15 cellular contexts compared by ENCODE assay signal in the genomic region with DNA sequence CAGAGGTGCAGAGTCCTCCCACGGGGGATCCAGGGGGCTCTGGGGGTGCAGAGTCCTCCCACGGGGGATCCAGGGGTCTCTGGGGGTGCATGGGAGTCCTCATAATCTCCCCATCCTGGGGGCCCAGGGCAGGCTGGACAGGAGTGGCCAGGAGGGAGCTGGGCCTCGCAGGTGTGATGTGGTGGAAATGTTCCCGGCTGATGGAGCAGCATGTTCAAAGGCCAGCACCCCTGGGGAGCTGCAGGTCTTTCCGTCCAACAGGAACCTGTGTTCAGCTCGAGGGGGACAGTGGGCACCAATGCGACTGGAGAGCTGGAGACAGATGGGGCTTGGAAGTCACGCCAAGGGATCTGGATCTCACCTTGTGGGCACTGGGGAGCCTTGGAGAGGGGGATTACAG. TPM values are rescaled to one million over a fixed set of nuclear protein-coding genes. Genes with fewer than 3 reads are reported as not detected.
DNase-seq lines count a peak whose midpoint lies in the region; ATAC-seq and TF ChIP-seq lines count a peak whose summit lies in the region.
"Had no signal": no experiment of that assay in that cellular context is flagged by ENCODE, and none has a peak within 500 bp of the region (broad histone marks: within the 10 kb centered on the region; RNA-seq: fewer than 3 reads in every experiment).

No MANE protein-coding gene starts in this region.

- TF ChIP-seq CTCF in SK-N-SH (IDR thresholded peaks at IDR 0.05) (no peak), WTC11 (IDR thresholded peaks at IDR 0.05) (no peak), neural progenitor cell (IDR thresholded peaks at IDR 0.05) (no peak), omental fat pad (IDR thresholded peaks at IDR 0.05) (no peak)

- H3K27ac ChIP-seq in SK-N-SH (ENCODE audit: low read depth in 2 of 2, low read length in 1 of 2) (no peak overlapping the region; a peak in 1 of 4 replicates), neural progenitor cell (no peak overlapping the region)
- H3K27ac ChIP-seq: 22Rv1 had no signal

- no peaks in the 10 kb centered on the region for H3K36me3 ChIP-seq in SK-N-SH (replicated peaks in 1 of 2; ENCODE audit: control insufficient read depth in 1 of 2, insufficient read depth in 2 of 2, low read length in 1 of 2)
- no peaks in the 10 kb centered on the region for H3K36me3 ChIP-seq in neural progenitor cell

- TF ChIP-seq EP300 in SK-N-SH (IDR thresholded peaks at IDR 0.05; ENCODE audit: borderline replicate concordance in 1 of 2, low read depth in 1 of 2, low read length in 1 of 2), result no peak

- no peak for TF ChIP-seq RAD21 in SK-N-SH (IDR thresholded peaks at IDR 0.05; ENCODE audit: low read length)

- H3K79me2 ChIP-seq in SK-N-SH (ENCODE audit: insufficient read depth) (no peaks in the 10 kb centered on the region), neural progenitor cell (ENCODE audit: low read depth) (no peaks in the 10 kb centered on the region)

- CTCF ChIA-PET in SK-N-SH (lab: Yijun Ruan, JAX) (interaction anchor here (0.6 to 4.1 kb wide), 4 partner anchors 10 to 32 kb away, joined by 3 to 14 read pairs (median 3); no protein-coding TSS in a partner anchor), WTC11 (lab: Charles Lee) (interaction anchor here (0.6 to 1.7 kb wide), 5 partner anchors 44 to 345 kb away, joined by 3 to 7 read pairs (median 4); a partner anchor contains a TSS)

- DNase-seq in SK-N-SH, result peak; percentile 35
- peak; percentile 7 for DNase-seq in WTC11 (ENCODE audit: low spot score)
- DNase-seq in neural progenitor cell (ENCODE audit: low spot score), result no peak
- DNase-seq in OCI-M2 (lab: John Stamatoyannopoulos, UW; ENCODE audit: unreplicated experiment), result no peak
- DNase-seq in NCI-H82 treated with DMSO at 0.1 percent for 48 hours (lab: John Stamatoyannopoulos, UW; ENCODE audit: unreplicated experiment), result no peak
- DNase-seq in NCI-H1694 (lab: John Stamatoyannopoulos, UW), result no peak
- DNase-seq in omental fat pad (ENCODE audit: low spot score), result no peak
- DNase-seq: Calu3; CD4-positive, alpha-beta T cell; DMS79 had no signal

- H3K4me2 ChIP-seq in SK-N-SH (no peak overlapping the region), neural progenitor cell (no peak overlapping the region)

- ATAC-seq in SK-N-SH treated with all-trans-retinoic acid at 6 μM for 48 hours, result no peak
- ATAC-seq in WTC11, result no peak
- no peak for ATAC-seq in omental fat pad (ENCODE audit: low FRiP score)
- ATAC-seq: GM12878, HCT116 had no signal

- no peak overlapping the region for H3K27ac Mint-ChIP-seq in WTC11
- H3K27ac Mint-ChIP-seq in neural progenitor cell, result peak overlapping the region; percentile 57
- H3K27ac Mint-ChIP-seq: CD4-positive, alpha-beta T cell had no signal

- POLR2A ChIA-PET in SK-N-SH (lab: Yijun Ruan, JAX) (interaction anchor here (0.7 to 1.2 kb wide), 2 partner anchors 15 to 23 kb away, joined by 3 read pairs; no protein-coding TSS in a partner anchor), WTC11 (lab: Charles Lee) (interaction anchor here (0.5 kb wide), 2 partner anchors 55 to 700 kb away, joined by 3 read pairs; no protein-coding TSS in a partner anchor)

- H3K4me1 Mint-ChIP-seq in WTC11, result peaks cover 6% of the 10 kb centered on the region
- peaks cover 15% of the 10 kb centered on the region for H3K4me1 Mint-ChIP-seq in neural progenitor cell

- H3K4me3 Mint-ChIP-seq in WTC11 (no peak overlapping the region), neural progenitor cell (no peak overlapping the region)
- H3K4me3 Mint-ChIP-seq: CD4-positive, alpha-beta T cell had no signal

- no peaks in the 10 kb centered on the region for H3K27me3 Mint-ChIP-seq in WTC11 (ENCODE audit: low read depth)
- H3K27me3 Mint-ChIP-seq in neural progenitor cell (ENCODE audit: insufficient read depth, low read depth), result peaks cover 3% of the 10 kb centered on the region

- H2AFZ ChIP-seq in SK-N-SH (ENCODE audit: low read depth), result no peak overlapping the region
- H2AFZ ChIP-seq in neural progenitor cell (replicated peaks), result no peak overlapping the region

- WGBS in SK-N-SH (ENCODE audit: low lambda C conversion rate), result 74% methylated on average over 5 of the region's 8 CpGs

- H3K9me3 ChIP-seq in SK-N-SH (no peaks in the 10 kb centered on the region), neural progenitor cell (ENCODE audit: low read depth) (no peaks in the 10 kb centered on the region)

- H3K4me3 ChIP-seq in SK-N-SH (ENCODE audit: low read depth in 2 of 2, low read length in 1 of 2), result no peak overlapping the region
- H3K4me3 ChIP-seq in neural progenitor cell, result no peak overlapping the region
- H3K4me3 ChIP-seq: GM12878 had no signal

- H3K9ac ChIP-seq in SK-N-SH, result no peak overlapping the region
- no peak overlapping the region for H3K9ac ChIP-seq in neural progenitor cell

- no peaks in the 10 kb centered on the region for H4K20me1 ChIP-seq in SK-N-SH (ENCODE audit: insufficient read depth)
- H4K20me1 ChIP-seq in neural progenitor cell (ENCODE audit: low read depth), result no peaks in the 10 kb centered on the region

- no peaks in the 10 kb centered on the region for H3K9me3 Mint-ChIP-seq in WTC11
- no peaks in the 10 kb centered on the region for H3K9me3 Mint-ChIP-seq in neural progenitor cell
- H3K9me3 Mint-ChIP-seq: CD4-positive, alpha-beta T cell had no signal

- H3K36me3 Mint-ChIP-seq in WTC11, result no peaks in the 10 kb centered on the region
- no peaks in the 10 kb centered on the region for H3K36me3 Mint-ChIP-seq in neural progenitor cell

- no peaks in the 10 kb centered on the region for H3F3A ChIP-seq in SK-N-SH (replicated peaks; ENCODE audit: insufficient read depth)
- H3F3A ChIP-seq in neural progenitor cell (ENCODE audit: low read depth), result no peaks in the 10 kb centered on the region

- peaks cover 0 to 21% of the 10 kb centered on the region in 2 experiments; a peak in 1 of 4 replicates for H3K4me1 ChIP-seq in SK-N-SH (ENCODE audit: control insufficient read depth in 1 of 2, insufficient read depth in 2 of 2, low read depth in 1 of 2, low read length in 1 of 2)
- H3K4me1 ChIP-seq in neural progenitor cell, result no peaks in the 10 kb centered on the region

- H3K27me3 ChIP-seq in SK-N-SH (ENCODE audit: insufficient read depth), result peaks cover 8% of the 10 kb centered on the region; the same call in 1 of the 2 replicates
- no peaks in the 10 kb centered on the region for H3K27me3 ChIP-seq in neural progenitor cell

- H3K9me2 ChIP-seq in SK-N-SH, result no peaks in the 10 kb centered on the region

TF ChIP-seq in SK-N-SH, 30 proteins besides CTCF, POLR2A, EP300 and RAD21 (continues in another document):
- no peak for TF ChIP-seq SMC3 (IDR thresholded peaks at IDR 0.05; ENCODE audit: low read depth, low read length)

TF ChIP-seq in SK-N-SH treated with all-trans-retinoic acid at 6 μM for 48 hours, 23 proteins besides CTCF, POLR2A, EP300 and RAD21 (continues in another document):
- TF ChIP-seq GLIS3 (CRISPR knock-in tag; IDR thresholded peaks at IDR 0.05), result no peak
- TF ChIP-seq BACH2 (CRISPR knock-in tag; IDR thresholded peaks at IDR 0.05; ENCODE audit: borderline replicate concordance), result no peak
- no peak for TF ChIP-seq ZNF70 (CRISPR knock-in tag; IDR thresholded peaks at IDR 0.05)
- no peak for TF ChIP-seq ZNF565 (CRISPR knock-in tag; conservative IDR thresholded peaks at IDR 0.05; ENCODE audit: low read depth)

TF ChIP-seq in WTC11, 78 proteins besides CTCF, POLR2A, EP300 and RAD21 (continues in another document):
- TF ChIP-seq, protein P1, sequence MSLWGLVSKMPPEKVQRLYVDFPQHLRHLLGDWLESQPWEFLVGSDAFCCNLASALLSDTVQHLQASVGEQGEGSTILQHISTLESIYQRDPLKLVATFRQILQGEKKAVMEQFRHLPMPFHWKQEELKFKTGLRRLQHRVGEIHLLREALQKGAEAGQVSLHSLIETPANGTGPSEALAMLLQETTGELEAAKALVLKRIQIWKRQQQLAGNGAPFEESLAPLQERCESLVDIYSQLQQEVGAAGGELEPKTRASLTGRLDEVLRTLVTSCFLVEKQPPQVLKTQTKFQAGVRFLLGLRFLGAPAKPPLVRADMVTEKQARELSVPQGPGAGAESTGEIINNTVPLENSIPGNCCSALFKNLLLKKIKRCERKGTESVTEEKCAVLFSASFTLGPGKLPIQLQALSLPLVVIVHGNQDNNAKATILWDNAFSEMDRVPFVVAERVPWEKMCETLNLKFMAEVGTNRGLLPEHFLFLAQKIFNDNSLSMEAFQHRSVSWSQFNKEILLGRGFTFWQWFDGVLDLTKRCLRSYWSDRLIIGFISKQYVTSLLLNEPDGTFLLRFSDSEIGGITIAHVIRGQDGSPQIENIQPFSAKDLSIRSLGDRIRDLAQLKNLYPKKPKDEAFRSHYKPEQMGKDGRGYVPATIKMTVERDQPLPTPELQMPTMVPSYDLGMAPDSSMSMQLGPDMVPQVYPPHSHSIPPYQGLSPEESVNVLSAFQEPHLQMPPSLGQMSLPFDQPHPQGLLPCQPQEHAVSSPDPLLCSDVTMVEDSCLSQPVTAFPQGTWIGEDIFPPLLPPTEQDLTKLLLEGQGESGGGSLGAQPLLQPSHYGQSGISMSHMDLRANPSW (CRISPR knock-in tag; conservative IDR thresholded peaks at IDR 0.05; ENCODE audit: low read depth), result no peak
- no peak for TF ChIP-seq GTF2I (CRISPR knock-in tag; conservative IDR thresholded peaks at IDR 0.05)
- no peak for TF ChIP-seq FOXJ3 (CRISPR knock-in tag; IDR thresholded peaks at IDR 0.05; ENCODE audit: borderline replicate concordance)
- no peak for TF ChIP-seq PRRX2 (CRISPR knock-in tag; IDR thresholded peaks at IDR 0.05)
- TF ChIP-seq MYBL2 (CRISPR knock-in tag; IDR thresholded peaks at IDR 0.05), result no peak
- no peak for TF ChIP-seq MXD4 (CRISPR knock-in tag; IDR thresholded peaks at IDR 0.05; ENCODE audit: borderline replicate concordance)

RNA-seq across cellular contexts. Expression of a gene that starts 38.5 kb away (rescaled TPM):
- polyA plus RNA-seq in SK-N-SH (2012; rRNA removed), result 106 and 109 TPM in 2 replicates
- 71.7 and 94.8 TPM in 2 replicates for polyA plus RNA-seq in SK-N-SH (2012; cell fraction: cytosol; rRNA removed)
- polyA plus RNA-seq in SK-N-SH (2012; cell fraction: nucleus; rRNA removed), result 82.8 and 87.7 TPM in 2 replicates
- total RNA-seq in WTC11 (2021) (33.3 to 50.7 TPM (median 45.9 TPM) in 3 replicates), neural progenitor cell (ENCODE audit: low replicate concordance) (31.1 and 50.3 TPM in 2 replicates), omental fat pad (10 to 100 TPM; 22.0 to 37.7 (median 28.4) TPM)

RNA-seq across cellular contexts. Expression of a gene that starts 52.3 kb away (rescaled TPM):
- polyA plus RNA-seq in SK-N-SH (2012; rRNA removed), result 1.5 and 1.8 TPM in 2 replicates
- polyA plus RNA-seq in SK-N-SH (2012; cell fraction: cytosol; rRNA removed), result 0.43 and 0.46 TPM in 2 replicates
- polyA plus RNA-seq in SK-N-SH (2012; cell fraction: nucleus; rRNA removed), result 6.5 and 6.7 TPM in 2 replicates
- 1.3 to 1.4 TPM (median 1.3 TPM) in 3 replicates for total RNA-seq in WTC11 (2021)
- 0.17 and 0.22 TPM in 2 replicates for total RNA-seq in neural progenitor cell (ENCODE audit: low replicate concordance)
- 1 to 10 TPM in 1 of 4 donors, under 1 TPM in 2, not detected in 1; 0.19 to 3.1 (median 0.32) TPM for total RNA-seq in omental fat pad
- total RNA-seq: A673 had no signal

Comparison
In these comparisons a context has a peak if more than half of its experiments do, and no peak if none do; other contexts are left out.
1. DNase-seq: peak in SK-N-SH (single experiment) and WTC11 (single experiment); none in neural progenitor cell (single experiment), OCI-M2 (single experiment), NCI-H82 treated with DMSO at 0.1 percent for 48 hours (single experiment), NCI-H1694 (single experiment) and omental fat pad (single experiment).